ENCODE assay signal across 8 cellular contexts in the genomic region with DNA sequence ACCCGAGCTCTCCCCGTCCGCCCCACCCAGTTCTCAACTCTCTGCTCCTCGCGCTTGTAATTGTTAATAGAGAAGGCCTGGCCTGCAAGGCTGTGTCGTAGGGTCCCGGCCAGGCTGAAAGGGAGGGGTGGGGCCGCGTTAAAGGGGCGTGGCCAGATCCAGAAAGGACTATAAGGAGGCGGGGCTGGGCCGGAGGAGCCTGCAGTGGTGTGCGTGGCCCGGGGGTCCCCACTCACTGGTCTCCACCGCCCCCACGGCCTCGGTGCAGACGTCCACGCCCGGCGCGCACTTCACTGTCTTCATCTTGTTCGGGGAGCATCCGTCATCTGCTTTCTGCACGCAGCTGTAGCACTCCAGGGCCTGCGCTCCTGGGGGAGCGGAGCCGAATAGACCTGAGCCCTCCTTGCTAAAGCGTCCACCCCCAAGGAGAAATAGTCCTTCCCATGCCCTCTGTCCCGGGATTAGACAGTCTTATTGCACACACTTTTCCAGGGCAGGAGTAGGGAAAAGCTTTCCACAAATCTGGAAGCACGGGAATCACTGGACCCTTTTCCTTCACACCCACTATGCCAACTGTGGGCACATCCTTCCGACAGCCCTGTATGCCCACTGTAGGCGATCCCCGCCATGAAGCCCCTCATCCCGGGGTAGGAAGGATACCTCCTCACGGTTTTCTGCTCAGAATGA. TPM values are rescaled to one million over a fixed set of nuclear protein-coding genes. Genes with fewer than 3 reads are reported as not detected.
A peak's percentile ranks its signal among the peaks of the same experiment; 100 is the strongest.
DNase-seq lines count a peak whose midpoint lies in the region; ATAC-seq and TF ChIP-seq lines count a peak whose summit lies in the region.

No MANE protein-coding gene starts in this region.

- no peaks in the 10 kb centered on the region for H3K9me3 ChIP-seq in Peyer's patch
- no peaks in the 10 kb centered on the region for H3K9me3 ChIP-seq in right lobe of liver

- H3K4me3 ChIP-seq in Peyer's patch (peak overlapping the region; percentile 59 to 80 (median 64)), right lobe of liver (peak overlapping the region; percentile 51 to 82 (median 71))

- intact Hi-C loops in right lobe of liver (cut with DNase I): no loop called here

- DNase-seq in Peyer's patch: peak; percentile 81 to 89 (median 84)
- peak in 46 of 61 donors; percentile 5 to 81 (median 60) for DNase-seq in caudate nucleus (lab: John Stamatoyannopoulos, UW)
- peak; percentile 74 to 81 (median 76) for DNase-seq in right lobe of liver
- peak; percentile 69 to 73 for DNase-seq in stimulated activated CD8-positive, alpha-beta memory T cell treated with anti-CD3 and anti-CD28 coated beads, Interleukin-2, amount 100 ng/mL, for 48 hours (ENCODE audit: low read depth in 2 of 2)
- DNase-seq in SW480 (ENCODE audit: low spot score): no peak
- no peak for DNase-seq in NCI-H2107 treated with DMSO at 0.1 percent for 48 hours (lab: John Stamatoyannopoulos, UW; ENCODE audit: unreplicated experiment)

- TF ChIP-seq CTCF in Peyer's patch (IDR thresholded peaks at IDR 0.05): no peak
- no peak for TF ChIP-seq CTCF in right lobe of liver (IDR thresholded peaks at IDR 0.05)

- H3K4me1 ChIP-seq in Peyer's patch: peaks cover 0 to 19% (median 0%) of the 10 kb centered on the region in 4 donors
- H3K4me1 ChIP-seq in right lobe of liver: peaks cover 0 to 11% (median 3%) of the 10 kb centered on the region in 4 donors

- H3K27ac ChIP-seq in Peyer's patch: peak overlapping the region; percentile 67 to 86 (median 83)
- H3K27ac ChIP-seq in caudate nucleus (ENCODE audit: low read depth, low read length): peak overlapping the region; percentile 75
- peak overlapping the region; percentile 24 to 69 (median 28) for H3K27ac ChIP-seq in right lobe of liver

- H3K27me3 ChIP-seq in Peyer's patch (no peaks in the 10 kb centered on the region), right lobe of liver (no peaks in the 10 kb centered on the region)

- TF ChIP-seq POLR2A in Peyer's patch (IDR thresholded peaks at IDR 0.05) (peak in 1 of 2 donors; percentile 7), right lobe of liver (IDR thresholded peaks at IDR 0.05) (no peak)

- no peaks in the 10 kb centered on the region for H3K36me3 ChIP-seq in Peyer's patch
- no peaks in the 10 kb centered on the region for H3K36me3 ChIP-seq in right lobe of liver

- ATAC-seq in GM18519 (IDR thresholded peaks at IDR 0.05; ENCODE audit: low FRiP score, unreplicated experiment) (peak; percentile 10), HG02759 (IDR thresholded peaks at IDR 0.05; ENCODE audit: unreplicated experiment) (peak; percentile 35), right lobe of liver (peak; percentile 42 to 56 (median 50))

- 4% methylated on average over 9 of the region's 36 CpGs for WGBS in right lobe of liver (ENCODE audit: insufficient coverage, low coverage, low lambda C conversion rate, missing lambda C conversion rate)

RNA-seq across cellular contexts. Expression of a gene that starts 1.2 kb away (rescaled TPM):
- under 1 TPM in 1 of 4 donors, not detected in 3; 0.67 TPM for total RNA-seq in Peyer's patch
- under 1 TPM in 4 of 6 experiments, not detected in 2; 0.20 to 0.28 (median 0.25) TPM for total RNA-seq in right lobe of liver

RNA-seq across cellular contexts. Expression of a gene that starts 40.3 kb away (rescaled TPM):
- total RNA-seq in Peyer's patch: 10 to 100 TPM; 13.0 to 23.4 (median 18.0) TPM
- 10 to 100 TPM in 5 of 6 experiments, 1 to 10 TPM in 1; 9.6 to 15.0 (median 11.1) TPM for total RNA-seq in right lobe of liver

RNA-seq across cellular contexts. Expression of a gene that starts 49.5 kb away (rescaled TPM):
- not detected for total RNA-seq in Peyer's patch
- total RNA-seq in right lobe of liver: not detected

Comparison
In these comparisons a context has a peak if more than half of its experiments do, and no peak if none do; other contexts are left out.
1. DNase-seq: peak in Peyer's patch (3 of 3), caudate nucleus (46 of 61), right lobe of liver (3 of 3) and stimulated activated CD8-positive, alpha-beta memory T cell treated with anti-CD3 and anti-CD28 coated beads, Interleukin-2, amount 100 ng/mL, for 48 hours (2 of 2); none in SW480 (single experiment) and NCI-H2107 treated with DMSO at 0.1 percent for 48 hours (single experiment).
2. H3K27ac ChIP-seq: peak in every context shown above with its lines; median percentile 83 in Peyer's patch; 75 in caudate nucleus; 28 in right lobe of liver.
3. Peak in every context shown above with its lines, with median percentiles within 50 percentile points of each other: ATAC-seq.